ENCODE assay signal across 8 cellular contexts in genomic region chr16:424623-425081, GRCh38. TPM values are rescaled to one million over a fixed set of nuclear protein-coding genes. Genes with fewer than 3 reads are reported as not detected.
DNase-seq lines count a peak whose midpoint lies in the region; ATAC-seq, FAIRE-seq and TF ChIP-seq lines count a peak whose summit lies in the region.

No MANE protein-coding gene starts in this region.

- H3K27me3 ChIP-seq in HAP-1 (ENCODE audit: low read depth) (no peaks in the 10 kb centered on the region), right atrium auricular region (no peaks in the 10 kb centered on the region), gastrocnemius medialis (no peaks in the 10 kb centered on the region)

- TF ChIP-seq CTCF in A549 (IDR thresholded peaks at IDR 0.05) (no peak), right atrium auricular region (IDR thresholded peaks at IDR 0.05) (no peak), gastrocnemius medialis (IDR thresholded peaks at IDR 0.05 in 4 of 5, conservative IDR thresholded peaks at IDR 0.05 in 1 of 5) (peak in 1 of 5 experiments; percentile 11)

- DNase-seq in A549 (ENCODE audit: low read depth in 1 of 2, low spot score in 1 of 2): peak in 1 of 2 experiments; percentile 40
- peak in 1 of 2 experiments; percentile 40 for DNase-seq in HAP-1 (ENCODE audit: low spot score in 2 of 2)
- no peak for DNase-seq in activated T-helper 1 cell treated with anti-CD3 and anti-CD28 coated beads, Interleukin-12 subunit alpha, Interleukin-12 subunit beta, Interleukin-2, Interleukin-4 antibody, amounts not matched to agents 30 ng/mL and 10 ng/mL and 1 ng/mL, durations not matched to agents 14 hours and 24 hours and 36 hours (ENCODE audit: low spot score)
- peak; percentile 66 for DNase-seq in right atrium auricular region (ENCODE audit: low spot score)
- DNase-seq in gastrocnemius medialis: no peak
- no peak for DNase-seq in NOMO-1 (lab: John Stamatoyannopoulos, UW; ENCODE audit: unreplicated experiment in 2 of 2)

- no peak for TF ChIP-seq RAD21 in A549 (conservative IDR thresholded peaks at IDR 0.05 in 1 of 2, IDR thresholded peaks at IDR 0.05 in 1 of 2)

- no peak for FAIRE-seq in A549 (lab: Jason Lieb, UNC)

- TF ChIP-seq EP300 in A549 (IDR thresholded peaks at IDR 0.05): no peak

- ATAC-seq in A549 (peak; percentile 40 to 60), gastrocnemius medialis (peak; percentile 25 to 48), GM21528 (IDR thresholded peaks at IDR 0.05; ENCODE audit: low FRiP score, unreplicated experiment) (no peak), HG02981 (IDR thresholded peaks at IDR 0.05; ENCODE audit: unreplicated experiment) (no peak)

- H3K4me1 ChIP-seq in A549 (peaks cover 24% of the 10 kb centered on the region), HAP-1 (peaks cover 23% of the 10 kb centered on the region), right atrium auricular region (peaks cover 0 to 39% of the 10 kb centered on the region in 2 donors), gastrocnemius medialis (peaks cover 41 to 44% of the 10 kb centered on the region in 2 donors)

- H3K27ac ChIP-seq in A549 (peak overlapping the region; percentile 85 to 91), right atrium auricular region (peak overlapping the region; percentile 95 to 96), gastrocnemius medialis (peak overlapping the region; percentile 93 to 100 (median 99))

- peak overlapping the region; percentile 91 for H3K4me2 ChIP-seq in A549

- intact Hi-C loops in activated T-helper 1 cell treated with anti-CD3 and anti-CD28 coated beads, Interleukin-12 subunit alpha, Interleukin-12 subunit beta, Interleukin-2, Interleukin-4 antibody, amounts not matched to agents 30 ng/mL and 10 ng/mL and 1 ng/mL, durations not matched to agents 14 hours and 24 hours and 36 hours (cut with micrococcal nuclease): loop anchor here (1.0 kb wide), 5 partner anchors 22 to 212 kb away; partner anchors contain the start of genes METTL26 and PGAP6
- intact Hi-C loops in gastrocnemius medialis (cut with DNase I; ENCODE audit: low total_unique reads): loop anchor here (1.0 to 2.0 kb wide), 4 partner anchors 22 to 165 kb away; partner anchors contain the start of gene CAPN15

- no peaks in the 10 kb centered on the region for H3K9me3 ChIP-seq in A549
- H3K9me3 ChIP-seq in HAP-1: no peaks in the 10 kb centered on the region
- H3K9me3 ChIP-seq in right atrium auricular region: no peaks in the 10 kb centered on the region
- no peaks in the 10 kb centered on the region for H3K9me3 ChIP-seq in gastrocnemius medialis

- peaks cover 18% of the 10 kb centered on the region for H3K27me3 Mint-ChIP-seq in activated T-helper 1 cell treated with anti-CD3 and anti-CD28 coated beads, Interleukin-12 subunit alpha, Interleukin-12 subunit beta, Interleukin-2, Interleukin-4 antibody, amounts not matched to agents 30 ng/mL and 10 ng/mL and 1 ng/mL, durations not matched to agents 14 hours and 24 hours and 36 hours (ENCODE audit: insufficient read depth)

- POLR2A ChIA-PET in A549 (lab: Yijun Ruan, JAX): interaction anchor here (0.9 to 2.0 kb wide), 3 partner anchors 16 to 103 kb away, joined by 3 to 5 read pairs (median 4); partner anchors contain the start of genes CAPN15 and DECR2

- H3K4me3 ChIP-seq in A549: peak overlapping the region; percentile 72
- peak overlapping the region; percentile 53 for H3K4me3 ChIP-seq in HAP-1
- H3K4me3 ChIP-seq in right atrium auricular region: peak overlapping the region; percentile 71 to 73
- H3K4me3 ChIP-seq in gastrocnemius medialis: peak overlapping the region; percentile 62 to 76 (median 70)

- H3K36me3 ChIP-seq in HAP-1 (replicated peaks) (0 out of 2 replicates have a peak, but pooled peaks cover 4% of the 10 kb centered on the region), right atrium auricular region (no peaks in the 10 kb centered on the region), gastrocnemius medialis (no peaks in the 10 kb centered on the region)

- no peaks in the 10 kb centered on the region for H3K9me3 Mint-ChIP-seq in activated T-helper 1 cell treated with anti-CD3 and anti-CD28 coated beads, Interleukin-12 subunit alpha, Interleukin-12 subunit beta, Interleukin-2, Interleukin-4 antibody, amounts not matched to agents 30 ng/mL and 10 ng/mL and 1 ng/mL, durations not matched to agents 14 hours and 24 hours and 36 hours

- no peak overlapping the region for H3K27ac Mint-ChIP-seq in activated T-helper 1 cell treated with anti-CD3 and anti-CD28 coated beads, Interleukin-12 subunit alpha, Interleukin-12 subunit beta, Interleukin-2, Interleukin-4 antibody, amounts not matched to agents 30 ng/mL and 10 ng/mL and 1 ng/mL, durations not matched to agents 14 hours and 24 hours and 36 hours

- 34% methylated on average over 21 of the region's 31 CpGs for WGBS in A549 (ENCODE audit: missing lambda C conversion rate)

- H3K36me3 Mint-ChIP-seq in activated T-helper 1 cell treated with anti-CD3 and anti-CD28 coated beads, Interleukin-12 subunit alpha, Interleukin-12 subunit beta, Interleukin-2, Interleukin-4 antibody, amounts not matched to agents 30 ng/mL and 10 ng/mL and 1 ng/mL, durations not matched to agents 14 hours and 24 hours and 36 hours (ENCODE audit: low read depth): peaks cover 6% of the 10 kb centered on the region

- in situ Hi-C loops in HAP-1 (cut with MboI; ENCODE audit: low sequenced_read_pairs): no loop called here
- in situ Hi-C loops in gastrocnemius medialis (cut with MboI; ENCODE audit: low sequenced_read_pairs in 4 of 4): no loop called here

- peaks cover 32% of the 10 kb centered on the region for H3K4me1 Mint-ChIP-seq in activated T-helper 1 cell treated with anti-CD3 and anti-CD28 coated beads, Interleukin-12 subunit alpha, Interleukin-12 subunit beta, Interleukin-2, Interleukin-4 antibody, amounts not matched to agents 30 ng/mL and 10 ng/mL and 1 ng/mL, durations not matched to agents 14 hours and 24 hours and 36 hours (ENCODE audit: low read depth)

- CTCF ChIA-PET in A549 (lab: Yijun Ruan, JAX): interaction anchor here (0.6 to 4.0 kb wide), 10 partner anchors 10 to 102 kb away, joined by 3 to 14 read pairs (median 4); partner anchors contain the start of genes DECR2 and NME4

- H3K4me3 Mint-ChIP-seq in activated T-helper 1 cell treated with anti-CD3 and anti-CD28 coated beads, Interleukin-12 subunit alpha, Interleukin-12 subunit beta, Interleukin-2, Interleukin-4 antibody, amounts not matched to agents 30 ng/mL and 10 ng/mL and 1 ng/mL, durations not matched to agents 14 hours and 24 hours and 36 hours: peak overlapping the region; percentile 71

- TF ChIP-seq POLR2A in A549 (IDR thresholded peaks at IDR 0.05; ENCODE audit: low read length): no peak
- TF ChIP-seq POLR2A in gastrocnemius medialis (IDR thresholded peaks at IDR 0.05): peak in 1 of 2 donors; percentile 80

RNA-seq across cellular contexts. Expression of gene RAB11FIP3, which starts 0.8 kb away (rescaled TPM):
- polyA plus RNA-seq in A549 (2011; rRNA removed): 6.7 and 9.7 TPM in 2 replicates
- polyA plus RNA-seq in A549 (2012; cell fraction: cytosol; rRNA removed): 17.3 and 21.6 TPM in 2 replicates
- 51.0 and 56.1 TPM in 2 replicates for polyA plus RNA-seq in A549 (2012; cell fraction: nucleus; rRNA removed)
- polyA plus RNA-seq in A549 (2017; fragmentation: RNase III; extraction: RNeasy Plus Mini Kit Qiagen cat#74134 plus additional on column Dnase treatment): 18.0 to 19.1 TPM (median 18.4 TPM) in 3 replicates
- 6.0 and 7.3 TPM in 2 replicates for polyA minus RNA-seq in A549 (2011; rRNA and poly(A)+ RNA removed)
- 41.4 and 47.5 TPM in 2 replicates for total RNA-seq in activated T-helper 1 cell treated with anti-CD3 and anti-CD28 coated beads, Interleukin-12 subunit alpha, Interleukin-12 subunit beta, Interleukin-2, Interleukin-4 antibody, amounts not matched to agents 30 ng/mL and 10 ng/mL and 1 ng/mL, durations not matched to agents 14 hours and 24 hours and 36 hours
- 10 to 100 TPM; 19.9 to 43.8 TPM for total RNA-seq in right atrium auricular region
- total RNA-seq in gastrocnemius medialis: 10 to 100 TPM; 27.0 to 50.1 (median 34.8) TPM

RNA-seq across cellular contexts. Expression of gene DECR2, which starts 23.0 kb away (rescaled TPM):
- polyA plus RNA-seq in A549 (2011; rRNA removed): 15.5 and 17.9 TPM in 2 replicates
- polyA plus RNA-seq in A549 (2012; cell fraction: cytosol; rRNA removed): 40.9 and 56.0 TPM in 2 replicates
- polyA plus RNA-seq in A549 (2012; cell fraction: nucleus; rRNA removed): 154 and 183 TPM in 2 replicates
- polyA plus RNA-seq in A549 (2017; fragmentation: RNase III; extraction: RNeasy Plus Mini Kit Qiagen cat#74134 plus additional on column Dnase treatment): 31.0 to 38.0 TPM (median 34.2 TPM) in 3 replicates
- polyA minus RNA-seq in A549 (2011; rRNA and poly(A)+ RNA removed): 12.0 and 14.1 TPM in 2 replicates
- 18.0 and 20.1 TPM in 2 replicates for total RNA-seq in activated T-helper 1 cell treated with anti-CD3 and anti-CD28 coated beads, Interleukin-12 subunit alpha, Interleukin-12 subunit beta, Interleukin-2, Interleukin-4 antibody, amounts not matched to agents 30 ng/mL and 10 ng/mL and 1 ng/mL, durations not matched to agents 14 hours and 24 hours and 36 hours
- total RNA-seq in right atrium auricular region: 10 to 100 TPM; 10.6 to 18.7 TPM
- 10 to 100 TPM; 17.0 to 23.3 (median 18.8) TPM for total RNA-seq in gastrocnemius medialis

RNA-seq across cellular contexts. Expression of gene NME4, which starts 27.7 kb away (rescaled TPM):
- polyA plus RNA-seq in A549 (2011; rRNA removed) (229 and 239 TPM in 2 replicates), A549 (2017; fragmentation: RNase III; extraction: RNeasy Plus Mini Kit Qiagen cat#74134 plus additional on column Dnase treatment) (301 to 349 TPM (median 339 TPM) in 3 replicates)
- polyA plus RNA-seq in A549 (2012; cell fraction: cytosol; rRNA removed): 926 and 1,068 TPM in 2 replicates
- 529 and 596 TPM in 2 replicates for polyA plus RNA-seq in A549 (2012; cell fraction: nucleus; rRNA removed)
- 134 and 168 TPM in 2 replicates for polyA minus RNA-seq in A549 (2011; rRNA and poly(A)+ RNA removed)
- total RNA-seq in activated T-helper 1 cell treated with anti-CD3 and anti-CD28 coated beads, Interleukin-12 subunit alpha, Interleukin-12 subunit beta, Interleukin-2, Interleukin-4 antibody, amounts not matched to agents 30 ng/mL and 10 ng/mL and 1 ng/mL, durations not matched to agents 14 hours and 24 hours and 36 hours: 57.2 and 58.7 TPM in 2 replicates
- total RNA-seq in right atrium auricular region (10 to 100 TPM; 45.4 to 45.8 TPM), gastrocnemius medialis (10 to 100 TPM; 11.6 to 19.3 (median 16.3) TPM)

RNA-seq across cellular contexts. Expression of gene PGAP6, which starts 42.9 kb away (rescaled TPM):
- 25.9 and 36.0 TPM in 2 replicates for polyA plus RNA-seq in A549 (2011; rRNA removed)
- 62.1 and 83.7 TPM in 2 replicates for polyA plus RNA-seq in A549 (2012; cell fraction: cytosol; rRNA removed)
- 177 and 238 TPM in 2 replicates for polyA plus RNA-seq in A549 (2012; cell fraction: nucleus; rRNA removed)
- 32.3 to 38.1 TPM (median 36.2 TPM) in 3 replicates for polyA plus RNA-seq in A549 (2017; fragmentation: RNase III; extraction: RNeasy Plus Mini Kit Qiagen cat#74134 plus additional on column Dnase treatment)
- 50.0 and 58.6 TPM in 2 replicates for polyA minus RNA-seq in A549 (2011; rRNA and poly(A)+ RNA removed)
- total RNA-seq in activated T-helper 1 cell treated with anti-CD3 and anti-CD28 coated beads, Interleukin-12 subunit alpha, Interleukin-12 subunit beta, Interleukin-2, Interleukin-4 antibody, amounts not matched to agents 30 ng/mL and 10 ng/mL and 1 ng/mL, durations not matched to agents 14 hours and 24 hours and 36 hours: 35.7 and 36.3 TPM in 2 replicates
- total RNA-seq in right atrium auricular region: 10 to 100 TPM; 34.0 to 41.1 TPM
- 10 to 100 TPM; 31.5 to 63.3 (median 50.8) TPM for total RNA-seq in gastrocnemius medialis

RNA-seq across cellular contexts. Expression of gene MRPL28, which starts 54.3 kb away (rescaled TPM):
- 115 and 130 TPM in 2 replicates for polyA plus RNA-seq in A549 (2011; rRNA removed)
- polyA plus RNA-seq in A549 (2012; cell fraction: cytosol; rRNA removed): 235 and 249 TPM in 2 replicates
- 164 and 216 TPM in 2 replicates for polyA plus RNA-seq in A549 (2012; cell fraction: nucleus; rRNA removed)
- 139 to 144 TPM (median 139 TPM) in 3 replicates for polyA plus RNA-seq in A549 (2017; fragmentation: RNase III; extraction: RNeasy Plus Mini Kit Qiagen cat#74134 plus additional on column Dnase treatment)
- polyA minus RNA-seq in A549 (2011; rRNA and poly(A)+ RNA removed): 56.3 and 61.4 TPM in 2 replicates
- 110 and 115 TPM in 2 replicates for total RNA-seq in activated T-helper 1 cell treated with anti-CD3 and anti-CD28 coated beads, Interleukin-12 subunit alpha, Interleukin-12 subunit beta, Interleukin-2, Interleukin-4 antibody, amounts not matched to agents 30 ng/mL and 10 ng/mL and 1 ng/mL, durations not matched to agents 14 hours and 24 hours and 36 hours
- 10 to 100 TPM; 89.0 to 90.3 TPM for total RNA-seq in right atrium auricular region
- 100 to 1,000 TPM in 1 of 4 donors, 10 to 100 TPM in 3; 72.8 to 122 (median 87.4) TPM for total RNA-seq in gastrocnemius medialis

Comparison
In these comparisons a context has a peak if more than half of its experiments do, and no peak if none do; other contexts are left out.
1. ATAC-seq: peak in A549 (2 of 2) and gastrocnemius medialis (2 of 2); none in GM21528 (single experiment) and HG02981 (single experiment).
2. Peak in every context shown above with its lines, with median percentiles within 50 percentile points of each other: H3K27ac ChIP-seq and H3K4me3 ChIP-seq.